9 cellular contexts compared by ENCODE assay signal in genomic region chr16:87809150-87809902, GRCh38. TPM values are rescaled to one million over a fixed set of nuclear protein-coding genes. Genes with fewer than 3 reads are reported as not detected.
A peak's percentile ranks its signal among the peaks of the same experiment; 100 is the strongest.
DNase-seq lines count a peak whose midpoint lies in the region; ATAC-seq and TF ChIP-seq lines count a peak whose summit lies in the region.
"Had no signal": no experiment of that assay in that cellular context is flagged by ENCODE, and none has a peak within 500 bp of the region (broad histone marks: within the 10 kb centered on the region; RNA-seq: fewer than 3 reads in every experiment).

No MANE protein-coding gene starts in this region.

- H3K4me3 Mint-ChIP-seq in glutamatergic neuron (ENCODE audit: unreplicated experiment), result no peak overlapping the region

- ATAC-seq in GM18519 (IDR thresholded peaks at IDR 0.05; ENCODE audit: low FRiP score, unreplicated experiment), result peak; percentile 50
- peak; percentile 43 for ATAC-seq in GM21619 (IDR thresholded peaks at IDR 0.05; ENCODE audit: unreplicated experiment)

- no peak overlapping the region for H3K27ac Mint-ChIP-seq in glutamatergic neuron (ENCODE audit: unreplicated experiment)

- peaks cover 5% of the 10 kb centered on the region for H3K9me3 Mint-ChIP-seq in glutamatergic neuron (ENCODE audit: unreplicated experiment)

- peaks cover 7% of the 10 kb centered on the region for H3K27me3 Mint-ChIP-seq in glutamatergic neuron (ENCODE audit: unreplicated experiment)

- no peaks in the 10 kb centered on the region for H3K36me3 ChIP-seq in H7 (replicated peaks; ENCODE audit: control insufficient read depth, insufficient read depth, low read length)

- DNase-seq in HT1080 (ENCODE audit: low read depth) (peak; percentile 42), islet precursor cell (peak; percentile 56), glutamatergic neuron (no peak), H7 (no peak), putamen (ENCODE audit: low spot score) (no peak), NCI-H345 (lab: John Stamatoyannopoulos, UW) (no peak)
- DNase-seq: stimulated activated CD4-positive, alpha-beta T cell treated with anti-CD3 and anti-CD28 coated beads, Interleukin-1b, Interleukin-23, amount 100 ng/mL, for 48 hours had no signal

- no peaks in the 10 kb centered on the region for H3K36me3 Mint-ChIP-seq in glutamatergic neuron (ENCODE audit: unreplicated experiment)

- no peak for TF ChIP-seq CTCF in glutamatergic neuron (IDR thresholded peaks at IDR 0.05; ENCODE audit: partially characterized antibody, unreplicated experiment)

- no peaks in the 10 kb centered on the region for H3K27me3 ChIP-seq in H7 (ENCODE audit: control insufficient read depth, insufficient read depth, low read length)

- peaks cover 7% of the 10 kb centered on the region for H3K4me1 Mint-ChIP-seq in glutamatergic neuron (ENCODE audit: low read depth, unreplicated experiment)

- H3K4me3 ChIP-seq in H7 (ENCODE audit: insufficient read depth, low read depth, low read length), result no peak overlapping the region

RNA-seq across cellular contexts. Expression of gene KLHDC4, which starts 43.5 kb away (rescaled TPM):
- total RNA-seq in HT1080 (2014; rRNA removed; shearing (Covaris generic)), result 28.7 and 29.7 TPM in 2 replicates
- 20.5 and 22.2 TPM in 2 replicates for polyA plus RNA-seq in HT1080 (2015; cell fraction: cytosol; rRNA removed)
- polyA plus RNA-seq in HT1080 (2015; cell fraction: nucleus; rRNA removed), result 91.3 and 93.4 TPM in 2 replicates
- 65.4 TPM for total RNA-seq in glutamatergic neuron (ENCODE audit: unreplicated experiment)
- total RNA-seq in H7 (2014; rRNA removed; shearing (Covaris generic)), result 29.6 and 32.4 TPM in 2 replicates

RNA-seq across cellular contexts. Expression of gene SLC7A5, which starts 60.0 kb away (rescaled TPM):
- 112 and 136 TPM in 2 replicates for total RNA-seq in HT1080 (2014; rRNA removed; shearing (Covaris generic))
- 426 and 431 TPM in 2 replicates for polyA plus RNA-seq in HT1080 (2015; cell fraction: cytosol; rRNA removed)
- polyA plus RNA-seq in HT1080 (2015; cell fraction: nucleus; rRNA removed), result 291 and 304 TPM in 2 replicates
- 205 TPM for total RNA-seq in glutamatergic neuron (ENCODE audit: unreplicated experiment)
- 91.6 and 188 TPM in 2 replicates for total RNA-seq in H7 (2014; rRNA removed; shearing (Covaris generic))

Comparison
In these comparisons a context has a peak if more than half of its experiments do, and no peak if none do; other contexts are left out.
1. DNase-seq: peak in HT1080 (single experiment) and islet precursor cell (single experiment); none in glutamatergic neuron (single experiment), H7 (single experiment), putamen (single experiment) and NCI-H345 (single experiment).